ENCODE assay signal across 8 cellular contexts in genomic region chr4:138242076-138242829, GRCh38. TPM values are rescaled to one million over a fixed set of nuclear protein-coding genes. Genes with fewer than 3 reads are reported as not detected.
DNase-seq lines count a peak whose midpoint lies in the region; FAIRE-seq and TF ChIP-seq lines count a peak whose summit lies in the region.

Gene SLC7A11, minus strand, starts transcription at chr4:138242349. Its CDS starts 280 bp downstream, at chr4:138242069.

- peak; percentile 97 for FAIRE-seq in RCC 7860 (lab: Jason Lieb, UNC)

- intact Hi-C loops in left ventricle myocardium inferior (cut with micrococcal nuclease): no loop called here

- H3K27ac ChIP-seq in KOPT-K1 (ENCODE audit: low read depth, low read length, poor library complexity, severe bottlenecking) (peak within 1 kb of the TSS; percentile 59), left ventricle myocardium inferior (replicated peaks) (no peak within 1 kb of the TSS)

- H3K36me3 ChIP-seq in KOPT-K1 (ENCODE audit: insufficient read depth, low read length) (no peaks in the 10 kb centered on the region), left ventricle myocardium inferior (no peaks in the 10 kb centered on the region)

- no peaks in the 10 kb centered on the region for H3K4me1 ChIP-seq in left ventricle myocardium inferior

- H3K4me3 ChIP-seq in GM08714 (ENCODE audit: low read length) (peak within 1 kb of the TSS; percentile 86), left ventricle myocardium inferior (peak within 1 kb of the TSS; percentile 39)

- no peak for TF ChIP-seq CTCF in left ventricle myocardium inferior (IDR thresholded peaks at IDR 0.05; ENCODE audit: borderline replicate concordance)

- DNase-seq in H4 (ENCODE audit: low spot score) (peak; percentile 98), RCC 7860 (ENCODE audit: low spot score) (peak; percentile 99), amniotic stem cell (lab: John Stamatoyannopoulos, UW) (peak; percentile 95), left ventricle myocardium inferior (no peak), pulmonary artery endothelial cell (ENCODE audit: low read depth, low spot score) (peak; percentile 97), 8988T (no peak)

- H3K9me3 ChIP-seq in KOPT-K1 (ENCODE audit: insufficient read depth, low read length, poor library complexity, severe bottlenecking) (no peaks in the 10 kb centered on the region), left ventricle myocardium inferior (replicated peaks) (no peaks in the 10 kb centered on the region)

- H3K27me3 ChIP-seq in left ventricle myocardium inferior (ENCODE audit: low read depth): no peaks in the 10 kb centered on the region

RNA-seq across cellular contexts. Expression of gene SLC7A11, which starts in this region (rescaled TPM):
- 135 and 181 TPM in 2 replicates for total RNA-seq in H4 (2014; rRNA removed; shearing (Covaris generic))
- total RNA-seq in left ventricle myocardium inferior (0.19 TPM), pulmonary artery endothelial cell (91.2 and 113 TPM in 2 replicates)

Comparison
In these comparisons a context has a peak if more than half of its experiments do, and no peak if none do; other contexts are left out.
1. RNA of gene SLC7A11 (total RNA-seq): 135 to 181 TPM in H4 and 91.2 to 113 TPM in pulmonary artery endothelial cell; 0.19 TPM in left ventricle myocardium inferior (single experiment); every median in the first group is over 10 times any median in the second.
2. DNase-seq: peak in H4 (single experiment), RCC 7860 (single experiment), amniotic stem cell (single experiment) and pulmonary artery endothelial cell (single experiment); none in left ventricle myocardium inferior (single experiment) and 8988T (single experiment).